In genomic region chr12:103865151-103865730, GRCh38 we compare ENCODE assay signal across 21 cellular contexts.
"Had no signal": no experiment of that assay in that cellular context is flagged by ENCODE, and none has a peak within 500 bp of the region (broad histone marks: within the 10 kb centered on the region; RNA-seq: fewer than 3 reads in every experiment).

No MANE protein-coding gene starts in this region.

- H3K36me3 ChIP-seq: ovary, right lobe of liver, WERI-Rb-1 had no signal

- ATAC-seq: body of pancreas; mucosa of descending colon; naive thymus-derived CD8-positive, alpha-beta T cell; stimulated activated memory B cell treated with anti-CD40 and anti-IgM and Interleukin-4, amounts not matched to agents 10 μg/mL and 1 μg/mL and 100 μg/mL, for 72 hours had no signal

- H3K27ac ChIP-seq: body of pancreas, dorsolateral prefrontal cortex, ovary, right lobe of liver, WERI-Rb-1 had no signal

- H3K4me3 ChIP-seq: body of pancreas, dorsolateral prefrontal cortex, mucosa of descending colon, ovary, right lobe of liver had no signal

- DNase-seq: activated CD4-positive, alpha-beta T cell treated with anti-CD3 and anti-CD28 coated beads for 1 hour; activated CD4-positive, alpha-beta T cell treated with anti-CD3 and anti-CD28 coated beads, Interleukin-2, amount 50 U/mL, for 4 hours; activated gamma-delta T cell treated with Interleukin-2 at 50 U/mL for 16 hours; activated naive CD8-positive, alpha-beta T cell treated with anti-CD3 and anti-CD28 coated beads for 36 hours; amygdala; body of pancreas; central memory CD4-positive, alpha-beta T cell; dorsolateral prefrontal cortex; head of caudate nucleus; kidney; mucosa of descending colon; naive thymus-derived CD8-positive, alpha-beta T cell; ovary; right lobe of liver; stimulated activated CD4-positive, alpha-beta T cell treated with anti-CD3 and anti-CD28 coated beads, Interleukin-4, amount 100 ng/mL, for 4 hours; SW 1271; T-helper 2 cell; WERI-Rb-1 had no signal

- H3K27me3 ChIP-seq: body of pancreas, dorsolateral prefrontal cortex, ovary, right lobe of liver had no signal

- H3K9me3 ChIP-seq: body of pancreas, mucosa of descending colon, ovary, right lobe of liver had no signal

- FAIRE-seq: colon, frontal cortex, kidney had no signal
